ENCODE assay signal across 35 cellular contexts in the genomic region with DNA sequence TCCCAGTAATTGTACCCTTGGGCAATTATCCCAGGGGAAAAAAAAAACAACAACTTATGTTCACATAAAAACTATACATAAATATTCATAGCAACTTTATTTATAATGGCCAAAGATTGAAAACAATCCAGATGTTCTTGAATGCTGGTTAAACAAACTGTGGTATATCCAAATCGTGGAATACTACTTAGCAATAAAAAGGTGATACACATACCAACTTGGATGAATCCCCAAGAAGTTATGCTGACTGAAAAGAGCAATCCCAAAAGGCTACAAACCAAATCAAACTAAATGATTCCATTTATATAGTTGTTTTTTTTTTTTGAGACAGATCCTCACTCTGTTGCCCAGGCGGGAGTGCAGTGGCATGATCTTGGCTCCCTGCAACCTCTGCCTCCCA.
"Had no signal": no experiment of that assay in that cellular context is flagged by ENCODE, and none has a peak within 500 bp of the region (broad histone marks: within the 10 kb centered on the region; RNA-seq: fewer than 3 reads in every experiment).

No MANE protein-coding gene starts in this region.

- DNase-seq: Karpas-422, Kasumi-1, MG63, MM.1S, MV-4-11, NCI-H1048, NCI-H1092, NCI-H1092 treated with DMSO at 0.1 percent for 48 hours, NCI-H1105, NCI-H1105 treated with DMSO at 0.1 percent for 48 hours, NCI-H1417, NCI-H1417 treated with DMSO at 0.1 percent for 48 hours, NCI-H1436, NCI-H1436 treated with DMSO at 0.1 percent for 48 hours, NCI-H146, NCI-H1694, NCI-H1694 treated with DMSO at 0.1 percent for 48 hours, NCI-H187, NCI-H187 treated with DMSO at 0.1 percent for 48 hours, NCI-H1930, NCI-H2029, NCI-H2029 treated with DMSO at 0.1 percent for 48 hours, NCI-H2081, NCI-H2081 treated with DMSO at 0.1 percent for 48 hours, NCI-H2107, NCI-H2171, NCI-H2171 treated with DMSO at 0.1 percent for 48 hours, NCI-H2227 treated with DMSO at 0.1 percent for 48 hours, NCI-H226, NCI-H345, NCI-H446, NCI-H446 treated with DMSO at 0.1 percent for 48 hours, NCI-H510A, NCI-H510A treated with DMSO at 0.1 percent for 48 hours, NCI-H524 had no signal

- H3K36me3 ChIP-seq: MG63 had no signal

- H3K4me3 ChIP-seq: MG63 had no signal

- H3K27me3 ChIP-seq: MG63 had no signal

- H3K9me3 ChIP-seq: MG63 had no signal
